In genomic region chr6:146805546-146806325, GRCh38 we compare ENCODE assay signal across 20 cellular contexts.
A peak's percentile ranks its signal among the peaks of the same experiment; 100 is the strongest.
DNase-seq lines count a peak whose midpoint lies in the region; ATAC-seq, FAIRE-seq and TF ChIP-seq lines count a peak whose summit lies in the region.
"Had no signal": no experiment of that assay in that cellular context is flagged by ENCODE, and none has a peak within 500 bp of the region (broad histone marks: within the 10 kb centered on the region; RNA-seq: fewer than 3 reads in every experiment).

No MANE protein-coding gene starts in this region.

- ATAC-seq in HepG2 = no peak
- no peak for ATAC-seq in activated naive CD8-positive, alpha-beta T cell treated with anti-CD3 and anti-CD28 coated beads, Interleukin-2, amount 50 U/mL, for 24 hours

- H3K36me3 ChIP-seq in PC-9 (ENCODE audit: low read depth) (no peaks in the 10 kb centered on the region), HepG2 (replicated peaks in 1 of 2; ENCODE audit: control insufficient read depth in 1 of 2, insufficient read depth in 2 of 2, low read length in 2 of 2) (no peaks in the 10 kb centered on the region)
- no peaks in the 10 kb centered on the region for H3K36me3 ChIP-seq in effector memory CD4-positive, alpha-beta T cell (ENCODE audit: control insufficient read depth, insufficient read depth, low read length)

- H4K20me1 ChIP-seq in PC-9 (ENCODE audit: insufficient read depth) (no peaks in the 10 kb centered on the region), HepG2 (ENCODE audit: insufficient read depth, low read length) (no peaks in the 10 kb centered on the region)

- peaks cover 14% of the 10 kb centered on the region; the same call in 1 of the 2 replicates for H3F3A ChIP-seq in PC-9 (ENCODE audit: insufficient read depth, low read depth)

- no peak overlapping the region for H2AFZ ChIP-seq in PC-9
- H2AFZ ChIP-seq in HepG2 (ENCODE audit: low read length) = no peak overlapping the region
- H2AFZ ChIP-seq: GM23248 had no signal

- CTCF ChIA-PET in PC-9 (lab: Charles Lee) = no interaction called here
- CTCF ChIA-PET in HepG2 (lab: Yijun Ruan, JAX; ENCODE audit: low intra/inter-chr PET ratio, low total read pairs) = no interaction called here

- H3K4me1 ChIP-seq in PC-9 (replicated peaks; ENCODE audit: insufficient read depth) (peaks cover 21% of the 10 kb centered on the region), HepG2 (ENCODE audit: insufficient read depth, low read length) (no peaks in the 10 kb centered on the region)
- H3K4me1 ChIP-seq in effector memory CD4-positive, alpha-beta T cell (ENCODE audit: control insufficient read depth, insufficient read depth, low read length, poor library complexity, severe bottlenecking) = no peaks in the 10 kb centered on the region

- no peak for FAIRE-seq in HepG2 (lab: Jason Lieb, UNC)
- FAIRE-seq: G401.6, GM12892, GM19239, H1 had no signal

- H3K4me2 ChIP-seq in PC-9 (peak overlapping the region; percentile 15), HepG2 (ENCODE audit: low read depth, low read length) (no peak overlapping the region)

- no peaks in the 10 kb centered on the region for H3K9me2 ChIP-seq in PC-9 (ENCODE audit: insufficient read depth)

- WGBS in HepG2 (ENCODE audit: low lambda C conversion rate) = 3% methylated on average over 2 of the region's 2 CpGs

- no peak overlapping the region for H3K27ac Mint-ChIP-seq in activated naive CD8-positive, alpha-beta T cell treated with anti-CD3 and anti-CD28 coated beads, Interleukin-2, amount 50 U/mL, for 24 hours
- H3K27ac Mint-ChIP-seq: CD4-positive, alpha-beta memory T cell had no signal

- intact Hi-C loops in PC-9 (cut with micrococcal nuclease; ENCODE audit: unreplicated experiment) = no loop called here
- intact Hi-C loops in HepG2 (cut with micrococcal nuclease; ENCODE audit: unreplicated experiment) = no loop called here

- H3K27me3 Mint-ChIP-seq in activated naive CD8-positive, alpha-beta T cell treated with anti-CD3 and anti-CD28 coated beads, Interleukin-2, amount 50 U/mL, for 24 hours = no peaks in the 10 kb centered on the region
- H3K27me3 Mint-ChIP-seq: CD4-positive, alpha-beta memory T cell had no signal

- no peaks in the 10 kb centered on the region for H3K36me3 Mint-ChIP-seq in activated naive CD8-positive, alpha-beta T cell treated with anti-CD3 and anti-CD28 coated beads, Interleukin-2, amount 50 U/mL, for 24 hours (ENCODE audit: low read depth)
- H3K36me3 Mint-ChIP-seq: CD4-positive, alpha-beta memory T cell had no signal

- no peak for TF ChIP-seq CTCF in PC-9 (conservative IDR thresholded peaks at IDR 0.05)
- TF ChIP-seq CTCF in choroid plexus epithelial cell (conservative IDR thresholded peaks at IDR 0.05; ENCODE audit: low read depth, low read length) = no peak
- no peak for TF ChIP-seq CTCF in fibroblast of the aortic adventitia (IDR thresholded peaks at IDR 0.05; ENCODE audit: insufficient read depth, low read length)
- TF ChIP-seq CTCF in GM13977 (IDR thresholded peaks at IDR 0.05; ENCODE audit: extremely low read depth, insufficient read depth, missing control alignments) = no peak
- no peak for TF ChIP-seq CTCF in HepG2 (CRISPR knock-in tag; IDR thresholded peaks at IDR 0.05)

- H3K27ac ChIP-seq in PC-9 (0 out of 2 replicates have a peak overlapping the region, but pooled peaks have one; percentile 1), HepG2 (ENCODE audit: extremely low read length, insufficient read depth, low read length) (no peak overlapping the region)
- H3K27ac ChIP-seq in effector memory CD4-positive, alpha-beta T cell (ENCODE audit: insufficient read depth, low read length, poor library complexity, severe bottlenecking) = no peak overlapping the region
- H3K27ac ChIP-seq: GM23248 had no signal

- DNase-seq in PC-9 (peak in 1 of 2 experiments; percentile 83), choroid plexus epithelial cell (ENCODE audit: low read depth) (peak; percentile 14), fibroblast of the aortic adventitia (ENCODE audit: low read depth) (peak; percentile 52), GM13977 (ENCODE audit: low spot score) (no peak), HepG2 (ENCODE audit: low spot score) (no peak)
- DNase-seq in effector memory CD4-positive, alpha-beta T cell = no peak
- no peak for DNase-seq in activated naive CD8-positive, alpha-beta T cell treated with anti-CD3 and anti-CD28 coated beads, Interleukin-2, amount 50 U/mL, for 24 hours
- DNase-seq: C1 segment of cervical spinal cord; Calu3; CD4-positive, alpha-beta memory T cell; COR-L47; DMS53; DND-41; GM23248; H7; HCEC 1CT had no signal

- H3K9me3 ChIP-seq in PC-9 (ENCODE audit: insufficient read depth, low read depth) (no peaks in the 10 kb centered on the region), HepG2 (ENCODE audit: low read length) (no peaks in the 10 kb centered on the region)
- H3K9me3 ChIP-seq in effector memory CD4-positive, alpha-beta T cell (ENCODE audit: control insufficient read depth, low read length) = no peaks in the 10 kb centered on the region

- no peak for TF ChIP-seq RAD21 in HepG2 (CRISPR knock-in tag; IDR thresholded peaks at IDR 0.05)

- H3K27me3 ChIP-seq in PC-9 (ENCODE audit: insufficient read depth, low read depth) (no peaks in the 10 kb centered on the region), HepG2 (ENCODE audit: control insufficient read depth in 1 of 2, insufficient read depth in 2 of 2, low read length in 2 of 2) (no peaks in the 10 kb centered on the region)
- H3K27me3 ChIP-seq in effector memory CD4-positive, alpha-beta T cell (replicated peaks; ENCODE audit: control insufficient read depth, insufficient read depth, low read length, poor library complexity, severe bottlenecking) = no peaks in the 10 kb centered on the region

- POLR2A ChIA-PET in PC-9 (lab: Charles Lee; ENCODE audit: unreplicated experiment) (no interaction called here), HepG2 (lab: Yijun Ruan, JAX) (no interaction called here)

- no peaks in the 10 kb centered on the region for H3K9me3 Mint-ChIP-seq in activated naive CD8-positive, alpha-beta T cell treated with anti-CD3 and anti-CD28 coated beads, Interleukin-2, amount 50 U/mL, for 24 hours

- TF ChIP-seq POLR2A in HepG2 (IDR thresholded peaks at IDR 0.05; ENCODE audit: insufficient read depth in 1 of 2, low read depth in 2 of 2, low read length in 2 of 2) = no peak

- no peak overlapping the region for H3K4me3 ChIP-seq in PC-9
- no peak overlapping the region for H3K4me3 ChIP-seq in choroid plexus epithelial cell (ENCODE audit: low read depth, low read length)
- no peak overlapping the region for H3K4me3 ChIP-seq in fibroblast of the aortic adventitia (ENCODE audit: low read depth, low read length)
- H3K4me3 ChIP-seq in HepG2 (replicated peaks in 1 of 3; ENCODE audit: insufficient read depth in 1 of 3, low read depth in 2 of 3, low read length in 3 of 3) = no peak overlapping the region
- no peak overlapping the region for H3K4me3 ChIP-seq in effector memory CD4-positive, alpha-beta T cell (ENCODE audit: insufficient read depth, low read depth, low read length, poor library complexity, severe bottlenecking)
- H3K4me3 ChIP-seq: GM23248 had no signal

- no peak overlapping the region for H3K9ac ChIP-seq in HepG2 (ENCODE audit: insufficient read depth, low read depth, low read length)
- H3K9ac ChIP-seq: GM23248 had no signal

- no TSS peak for BruUV-seq in PC-9 (replicated peaks; lab: Mats Ljungman, UMichigan)
- BruUV-seq in HepG2 (replicated peaks; lab: Mats Ljungman, UMichigan) = no TSS peak

- H3K4me3 Mint-ChIP-seq in activated naive CD8-positive, alpha-beta T cell treated with anti-CD3 and anti-CD28 coated beads, Interleukin-2, amount 50 U/mL, for 24 hours = no peak overlapping the region
- H3K4me3 Mint-ChIP-seq: CD4-positive, alpha-beta memory T cell had no signal

- in situ Hi-C loops in GM13977 (cut with MboI; ENCODE audit: low pct_unique_long_range_greater_than_20kb, low sequenced_read_pairs, unreplicated experiment) (no loop called here), HepG2 (cut with HindIII; ENCODE audit: extremely low pct_ligation_motif_present, low pct_unique_long_range_greater_than_20kb) (no loop called here)

- TF ChIP-seq EP300 in HepG2 (IDR thresholded peaks at IDR 0.05; ENCODE audit: low read depth in 2 of 2, low read length in 2 of 2) = no peak
- TF ChIP-seq EP300 in HepG2 (CRISPR knock-in tag; IDR thresholded peaks at IDR 0.05; ENCODE audit: borderline replicate concordance) = no peak

- H3K79me2 ChIP-seq in PC-9 (ENCODE audit: low read depth) (no peaks in the 10 kb centered on the region), HepG2 (ENCODE audit: insufficient read depth, low read length) (no peaks in the 10 kb centered on the region)

- H3K4me1 Mint-ChIP-seq in activated naive CD8-positive, alpha-beta T cell treated with anti-CD3 and anti-CD28 coated beads, Interleukin-2, amount 50 U/mL, for 24 hours = no peaks in the 10 kb centered on the region
- H3K4me1 Mint-ChIP-seq: CD4-positive, alpha-beta memory T cell had no signal

TF ChIP-seq in HepG2, 621 proteins besides CTCF, POLR2A, EP300 and RAD21:
- no peak for TF ChIP-seq FOXP1 (IDR thresholded peaks at IDR 0.05)
- TF ChIP-seq FOXP1 (CRISPR knock-in tag; IDR thresholded peaks at IDR 0.05) = no peak
- TF ChIP-seq, protein P1, sequence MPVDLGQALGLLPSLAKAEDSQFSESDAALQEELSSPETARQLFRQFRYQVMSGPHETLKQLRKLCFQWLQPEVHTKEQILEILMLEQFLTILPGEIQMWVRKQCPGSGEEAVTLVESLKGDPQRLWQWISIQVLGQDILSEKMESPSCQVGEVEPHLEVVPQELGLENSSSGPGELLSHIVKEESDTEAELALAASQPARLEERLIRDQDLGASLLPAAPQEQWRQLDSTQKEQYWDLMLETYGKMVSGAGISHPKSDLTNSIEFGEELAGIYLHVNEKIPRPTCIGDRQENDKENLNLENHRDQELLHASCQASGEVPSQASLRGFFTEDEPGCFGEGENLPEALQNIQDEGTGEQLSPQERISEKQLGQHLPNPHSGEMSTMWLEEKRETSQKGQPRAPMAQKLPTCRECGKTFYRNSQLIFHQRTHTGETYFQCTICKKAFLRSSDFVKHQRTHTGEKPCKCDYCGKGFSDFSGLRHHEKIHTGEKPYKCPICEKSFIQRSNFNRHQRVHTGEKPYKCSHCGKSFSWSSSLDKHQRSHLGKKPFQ (CRISPR knock-in tag; IDR thresholded peaks at IDR 0.05; ENCODE audit: insufficient replicate concordance) = no peak
- no peak for TF ChIP-seq ZNF775 (CRISPR knock-in tag; IDR thresholded peaks at IDR 0.05; ENCODE audit: borderline replicate concordance)
- no peak for TF ChIP-seq ZNF235 (CRISPR knock-in tag; IDR thresholded peaks at IDR 0.05; ENCODE audit: borderline replicate concordance)
- TF ChIP-seq PHF8 (CRISPR knock-in tag; IDR thresholded peaks at IDR 0.05) = no peak
- TF ChIP-seq KDM1A (CRISPR knock-in tag; IDR thresholded peaks at IDR 0.05) = no peak
- TF ChIP-seq ISX (CRISPR knock-in tag; conservative IDR thresholded peaks at IDR 0.05) = no peak
- TF ChIP-seq ZNF75D (CRISPR knock-in tag; IDR thresholded peaks at IDR 0.05; ENCODE audit: borderline replicate concordance) = no peak
- TF ChIP-seq TP53 (CRISPR knock-in tag; conservative IDR thresholded peaks at IDR 0.05) = no peak
- TF ChIP-seq DMAP1 (CRISPR knock-in tag; IDR thresholded peaks at IDR 0.05) = no peak
- no peak for TF ChIP-seq KDM2A (CRISPR knock-in tag; IDR thresholded peaks at IDR 0.05; ENCODE audit: borderline replicate concordance, low read depth)
TF ChIP-seq in HepG2: peak in this region for 0.

Comparison
In these comparisons a context has a peak if more than half of its experiments do, and no peak if none do; other contexts are left out.
1. DNase-seq: peak in choroid plexus epithelial cell (single experiment) and fibroblast of the aortic adventitia (single experiment); none in GM13977 (single experiment), HepG2 (single experiment), effector memory CD4-positive, alpha-beta T cell (0 of 3) and activated naive CD8-positive, alpha-beta T cell treated with anti-CD3 and anti-CD28 coated beads, Interleukin-2, amount 50 U/mL, for 24 hours (single experiment).